In the genomic region with DNA sequence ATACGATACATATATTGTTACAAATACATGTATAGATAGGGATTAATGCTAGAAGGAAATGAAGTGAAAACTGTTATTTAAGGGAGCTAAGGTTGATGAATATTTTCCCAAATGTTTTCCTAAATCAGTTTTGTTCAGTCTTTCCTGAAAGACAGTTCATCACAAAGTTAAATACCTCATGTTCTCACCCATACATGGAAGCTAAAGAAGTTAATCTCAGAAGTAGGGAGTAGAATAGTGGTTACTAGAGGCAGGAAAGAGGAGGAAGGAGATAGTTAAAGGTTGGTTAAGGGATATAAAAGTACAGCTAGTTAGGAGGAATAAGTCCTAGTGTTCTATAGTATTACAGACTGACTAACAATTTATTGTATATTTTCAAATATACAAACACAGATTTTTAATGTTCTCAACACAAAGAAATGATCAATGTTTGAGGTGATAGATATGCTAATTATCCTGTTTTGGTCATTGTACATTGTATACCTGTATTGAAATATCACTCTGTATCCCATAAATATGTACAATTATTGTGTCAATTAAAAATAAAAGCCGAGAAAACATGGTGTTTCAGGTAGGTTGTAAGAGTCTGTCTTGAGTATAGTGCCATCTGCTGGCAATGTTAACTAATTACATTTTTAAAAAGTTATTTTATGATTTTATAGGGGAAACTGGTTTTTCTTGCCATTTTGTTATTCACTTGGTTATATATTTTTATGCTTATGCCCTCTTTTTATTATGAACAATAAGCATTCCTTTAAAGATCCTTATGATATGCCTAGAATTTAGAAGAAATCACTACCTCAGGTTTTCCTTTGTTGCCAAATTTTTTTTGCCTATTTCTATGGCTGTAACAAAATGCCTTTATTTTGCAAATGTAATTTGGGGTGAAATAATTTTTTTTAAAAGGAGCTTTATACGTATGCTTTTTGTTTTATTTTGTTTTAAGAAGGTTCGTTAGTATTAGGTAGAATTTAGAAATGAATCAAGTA, we compare ENCODE assay signal across 8 cellular contexts. TPM values are rescaled to one million over a fixed set of nuclear protein-coding genes. Genes with fewer than 3 reads are reported as not detected.
DNase-seq lines count a peak whose midpoint lies in the region; ATAC-seq and TF ChIP-seq lines count a peak whose summit lies in the region.

No MANE protein-coding gene starts in this region.

- POLR2A ChIA-PET in AG04450 (lab: Yijun Ruan, JAX), result no interaction called here

- DNase-seq in AG04450 (ENCODE audit: low read depth, low spot score), result no peak
- DNase-seq in NCI-H2029 treated with DMSO at 0.1 percent for 48 hours (lab: John Stamatoyannopoulos, UW), result peak; percentile 33
- DNase-seq in astrocyte of the spinal cord (ENCODE audit: low read depth, low spot score), result peak; percentile 27
- peak; percentile 46 for DNase-seq in kidney tubule cell (ENCODE audit: low spot score)
- no peak for DNase-seq in activated naive CD8-positive, alpha-beta T cell treated with anti-CD3 and anti-CD28 coated beads for 36 hours
- no peak for DNase-seq in stimulated activated CD4-positive, alpha-beta T cell treated with anti-CD3 and anti-CD28 coated beads, Interleukin-2, amount 100 ng/mL, for 48 hours

- H3K36me3 Mint-ChIP-seq in activated naive CD8-positive, alpha-beta T cell treated with anti-CD3 and anti-CD28 coated beads for 36 hours, result peaks cover 7% of the 10 kb centered on the region

- no peak overlapping the region for H3K4me3 Mint-ChIP-seq in activated naive CD8-positive, alpha-beta T cell treated with anti-CD3 and anti-CD28 coated beads for 36 hours

- no peaks in the 10 kb centered on the region; the same call in 1 of the 2 replicates for H3K9me3 ChIP-seq in AG04450 (ENCODE audit: control insufficient read depth, insufficient read depth, low read length)

- H3K27ac ChIP-seq in AG04450 (ENCODE audit: low read depth, low read length), result no peak overlapping the region

- H3K9me3 Mint-ChIP-seq in activated naive CD8-positive, alpha-beta T cell treated with anti-CD3 and anti-CD28 coated beads for 36 hours, result peaks cover 6% of the 10 kb centered on the region

- H3K4me3 ChIP-seq in AG04450 (ENCODE audit: low read depth, low read length), result no peak overlapping the region
- no peak overlapping the region for H3K4me3 ChIP-seq in GM12875 (ENCODE audit: low read depth, low read length)
- no peak overlapping the region for H3K4me3 ChIP-seq in astrocyte of the spinal cord (ENCODE audit: low read depth, low read length)

- in situ Hi-C loops in astrocyte of the spinal cord (cut with HindIII; ENCODE audit: low sequenced_read_pairs), result no loop called here

- no peak overlapping the region for H3K27ac Mint-ChIP-seq in activated naive CD8-positive, alpha-beta T cell treated with anti-CD3 and anti-CD28 coated beads for 36 hours

- ATAC-seq in GM18858 (IDR thresholded peaks at IDR 0.05; ENCODE audit: unreplicated experiment), result no peak

- TF ChIP-seq CTCF in AG04450 (IDR thresholded peaks at IDR 0.05; ENCODE audit: low read depth, low read length), result peak; percentile 55
- 0 out of 2 replicates have a peak, but pooled peaks have one; percentile 10 for TF ChIP-seq CTCF in GM12875 (IDR thresholded peaks at IDR 0.05; ENCODE audit: borderline replicate concordance, insufficient read depth, low read depth, low read length)
- peak; percentile 35 for TF ChIP-seq CTCF in astrocyte of the spinal cord (IDR thresholded peaks at IDR 0.05; ENCODE audit: low read depth, low read length)

- no peaks in the 10 kb centered on the region for H3K27me3 ChIP-seq in AG04450 (ENCODE audit: control insufficient read depth, insufficient read depth, low read length)

- H3K27me3 Mint-ChIP-seq in activated naive CD8-positive, alpha-beta T cell treated with anti-CD3 and anti-CD28 coated beads for 36 hours, result no peaks in the 10 kb centered on the region

- peaks cover 21% of the 10 kb centered on the region for H3K4me1 Mint-ChIP-seq in activated naive CD8-positive, alpha-beta T cell treated with anti-CD3 and anti-CD28 coated beads for 36 hours

- CTCF ChIA-PET in AG04450 (lab: Charles Lee), result interaction anchor here (0.6 to 6.7 kb wide), 41 partner anchors 9 to 322 kb away, joined by 3 to 127 read pairs (median 4); a partner anchor contains a TSS

RNA-seq across cellular contexts. Expression of a gene that starts 26.9 kb away (rescaled TPM):
- 35.3 and 48.1 TPM in 2 replicates for polyA plus RNA-seq in AG04450 (2011; rRNA removed)
- 50.3 and 101 TPM in 2 replicates for polyA minus RNA-seq in AG04450 (2011; rRNA and poly(A)+ RNA removed)
- 10 to 100 TPM; 17.2 to 19.2 TPM for total RNA-seq in activated naive CD8-positive, alpha-beta T cell treated with anti-CD3 and anti-CD28 coated beads for 36 hours

Comparison
In these comparisons a context has a peak if more than half of its experiments do, and no peak if none do; other contexts are left out.
1. DNase-seq: peak in NCI-H2029 treated with DMSO at 0.1 percent for 48 hours (single experiment), astrocyte of the spinal cord (single experiment) and kidney tubule cell (single experiment); none in AG04450 (single experiment), activated naive CD8-positive, alpha-beta T cell treated with anti-CD3 and anti-CD28 coated beads for 36 hours (single experiment) and stimulated activated CD4-positive, alpha-beta T cell treated with anti-CD3 and anti-CD28 coated beads, Interleukin-2, amount 100 ng/mL, for 48 hours (0 of 2).
2. Peak in every context shown above with its lines, with median percentiles within 50 percentile points of each other: CTCF ChIP-seq.